ENCODE assay signal across 9 cellular contexts in genomic region chr1:51875836-51876235, GRCh38. TPM values are rescaled to one million over a fixed set of nuclear protein-coding genes. Genes with fewer than 3 reads are reported as not detected.
A peak's percentile ranks its signal among the peaks of the same experiment; 100 is the strongest.
DNase-seq lines count a peak whose midpoint lies in the region; ATAC-seq and TF ChIP-seq lines count a peak whose summit lies in the region.
"Had no signal": no experiment of that assay in that cellular context is flagged by ENCODE, and none has a peak within 500 bp of the region (broad histone marks: within the 10 kb centered on the region; RNA-seq: fewer than 3 reads in every experiment).

No MANE protein-coding gene starts in this region.

- H3K36me3 ChIP-seq in CD8-positive, alpha-beta T cell (ENCODE audit: insufficient read depth, low read length), result no peaks in the 10 kb centered on the region
- H3K36me3 ChIP-seq in HUES6 (ENCODE audit: control insufficient read depth, insufficient read depth, low read length) (peaks cover 6% of the 10 kb centered on the region; the same call in 1 of the 2 replicates), adipocyte (ENCODE audit: control insufficient read depth, insufficient read depth, low read length, severe bottlenecking) (peaks cover 7% of the 10 kb centered on the region)

- no peak for TF ChIP-seq CTCF in CD8-positive, alpha-beta T cell (IDR thresholded peaks at IDR 0.05)
- TF ChIP-seq CTCF in nephron progenitor cell (IDR thresholded peaks at IDR 0.05), result no peak

- H3K9me3 ChIP-seq in CD8-positive, alpha-beta T cell (ENCODE audit: low read length), result no peaks in the 10 kb centered on the region
- no peaks in the 10 kb centered on the region for H3K9me3 ChIP-seq in HUES6 (ENCODE audit: control insufficient read depth, insufficient read depth, low read depth, low read length)
- no peaks in the 10 kb centered on the region for H3K9me3 ChIP-seq in adipocyte (ENCODE audit: control insufficient read depth, low read length)

- no peak overlapping the region for H3K27ac ChIP-seq in CD8-positive, alpha-beta T cell (ENCODE audit: low read depth, low read length)
- no peak overlapping the region for H3K27ac ChIP-seq in HUES6 (ENCODE audit: low read depth, low read length)

- H3K27ac Mint-ChIP-seq in CD8-positive, alpha-beta T cell, result no peak overlapping the region
- H3K27ac Mint-ChIP-seq in nephron progenitor cell, result no peak overlapping the region

- H3K27me3 ChIP-seq in CD8-positive, alpha-beta T cell (ENCODE audit: insufficient read depth, low read length), result no peaks in the 10 kb centered on the region
- H3K27me3 ChIP-seq in HUES6 (ENCODE audit: control insufficient read depth, insufficient read depth, low read length) (no peaks in the 10 kb centered on the region), adipocyte (replicated peaks; ENCODE audit: control insufficient read depth, insufficient read depth, low read length) (no peaks in the 10 kb centered on the region)

- H3K4me3 Mint-ChIP-seq in CD8-positive, alpha-beta T cell, result peak overlapping the region; percentile 54
- H3K4me3 Mint-ChIP-seq in nephron progenitor cell, result peak overlapping the region; percentile 51

- H3K27me3 Mint-ChIP-seq in CD8-positive, alpha-beta T cell (ENCODE audit: low read depth), result no peaks in the 10 kb centered on the region
- H3K27me3 Mint-ChIP-seq in nephron progenitor cell (ENCODE audit: low read depth, poor library complexity), result peaks cover 9% of the 10 kb centered on the region

- CTCF ChIA-PET in CD8-positive, alpha-beta T cell (lab: Charles Lee), result interaction anchor here (0.8 kb wide), 1 partner anchor 13 kb away, joined by 4 read pairs; no protein-coding TSS in a partner anchor

- no peaks in the 10 kb centered on the region for H3K9me3 Mint-ChIP-seq in CD8-positive, alpha-beta T cell
- no peaks in the 10 kb centered on the region for H3K9me3 Mint-ChIP-seq in nephron progenitor cell

- no peak for ATAC-seq in CD8-positive, alpha-beta T cell
- no peak for ATAC-seq in GM18498 (IDR thresholded peaks at IDR 0.05; ENCODE audit: unreplicated experiment)

- H3K4me1 ChIP-seq in CD8-positive, alpha-beta T cell (ENCODE audit: insufficient read depth, low read length), result peaks cover 30% of the 10 kb centered on the region
- H3K4me1 ChIP-seq in HUES6 (ENCODE audit: control insufficient read depth, insufficient read depth, low read length), result peaks cover 3% of the 10 kb centered on the region; the same call in 1 of the 2 replicates
- peaks cover 28% of the 10 kb centered on the region for H3K4me1 ChIP-seq in adipocyte (ENCODE audit: control insufficient read depth, insufficient read depth, low read length)

- peaks cover 30% of the 10 kb centered on the region for H3K36me3 Mint-ChIP-seq in CD8-positive, alpha-beta T cell
- H3K36me3 Mint-ChIP-seq in nephron progenitor cell (ENCODE audit: low read depth), result peaks cover 27% of the 10 kb centered on the region

- POLR2A ChIA-PET in CD8-positive, alpha-beta T cell (lab: Charles Lee), result interaction anchor here (0.6 kb wide), 1 partner anchor 260 kb away, joined by 3 read pairs; no protein-coding TSS in a partner anchor

- no peak for DNase-seq in CD8-positive, alpha-beta T cell
- DNase-seq in adipocyte (ENCODE audit: low read depth) (no peak), nephron progenitor cell (no peak), HUDEP-2 (lab: John Stamatoyannopoulos, UW; ENCODE audit: unreplicated experiment in 76 of 76) (no peak), HK-2 (ENCODE audit: unreplicated experiment) (no peak)
- DNase-seq: MV-4-11, NCI-H446 had no signal

- peaks cover 49% of the 10 kb centered on the region for H3K4me1 Mint-ChIP-seq in CD8-positive, alpha-beta T cell (ENCODE audit: low read depth)
- peaks cover 6% of the 10 kb centered on the region for H3K4me1 Mint-ChIP-seq in nephron progenitor cell

- H3K9ac ChIP-seq in HUES6 (ENCODE audit: low read length), result no peak overlapping the region
- H3K9ac ChIP-seq in adipocyte (ENCODE audit: low read length), result no peak overlapping the region

- intact Hi-C loops in CD8-positive, alpha-beta T cell (cut with DNase I, micrococcal nuclease), result loop anchor here (5.0 to 10.0 kb wide), 7 partner anchors 54 to 1321 kb away; partner anchors contain the start of genes CPT2 (in 1 of the 2), EPS15 (in 1 of the 2), RNF11 (in 1 of the 2) and TUT4 (in 1 of the 2)

- no peak overlapping the region for H3K4me3 ChIP-seq in CD8-positive, alpha-beta T cell (ENCODE audit: low read depth, low read length)
- H3K4me3 ChIP-seq in HUES6 (ENCODE audit: low read depth, low read length), result peak overlapping the region; percentile 39; the same call in 1 of the 2 replicates
- H3K4me3 ChIP-seq in adipocyte (ENCODE audit: low read length), result peak overlapping the region; percentile 96

RNA-seq across cellular contexts. Expression of gene NRDC, which starts 2.7 kb away (rescaled TPM):
- total RNA-seq in CD8-positive, alpha-beta T cell, result 10 to 100 TPM; 47.6 to 54.3 TPM
